In the genomic region with DNA sequence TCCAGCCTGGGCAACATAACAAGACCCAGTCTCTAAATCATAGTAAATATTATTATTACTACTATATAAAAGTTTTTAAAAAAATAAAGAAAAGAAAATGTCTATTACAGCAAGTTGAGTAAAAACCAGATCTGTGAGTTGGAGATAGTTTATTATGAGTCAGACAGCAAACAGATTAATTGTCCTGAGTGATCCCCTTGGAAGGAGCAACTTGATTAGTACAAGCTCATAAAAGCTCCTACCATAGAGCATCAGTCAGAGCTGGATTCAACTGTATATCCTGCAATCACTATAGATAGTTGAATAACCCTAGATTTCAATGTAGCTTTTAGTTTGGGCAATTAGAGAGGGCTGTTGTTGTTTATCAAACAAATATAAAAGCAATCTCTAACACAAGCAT, we compare ENCODE assay signal across 1 cellular context.
TF ChIP-seq lines count a peak whose summit lies in the region.

No MANE protein-coding gene starts in this region.

TF ChIP-seq in GM23338, 12 proteins besides CTCF, POLR2A, EP300 and RAD21 (continued from another document):
- TF ChIP-seq ZNF462 (CRISPR knock-in tag; IDR thresholded peaks at IDR 0.05): no peak
